Comparison of ENCODE assay signal across 10 cellular contexts in genomic region chr5:124742521-124742920, GRCh38. TPM values are rescaled to one million over a fixed set of nuclear protein-coding genes. Genes with fewer than 3 reads are reported as not detected.
A peak's percentile ranks its signal among the peaks of the same experiment; 100 is the strongest.
DNase-seq lines count a peak whose midpoint lies in the region; TF ChIP-seq lines count a peak whose summit lies in the region.
"Had no signal": no experiment of that assay in that cellular context is flagged by ENCODE, and none has a peak within 500 bp of the region (broad histone marks: within the 10 kb centered on the region; RNA-seq: fewer than 3 reads in every experiment).

No MANE protein-coding gene starts in this region.

- H3K27ac ChIP-seq in BLaER1 (peak overlapping the region; percentile 95), SJSA1 (peak overlapping the region; percentile 73), parathyroid adenoma (peak overlapping the region; percentile 27)

- peak overlapping the region; percentile 95 for H3K9ac ChIP-seq in BLaER1
- H3K9ac ChIP-seq in parathyroid adenoma, result no peak overlapping the region

- H3K9me3 ChIP-seq in BLaER1 (no peaks in the 10 kb centered on the region), SJSA1 (replicated peaks) (peaks cover 4% of the 10 kb centered on the region; the same call in 1 of the 2 replicates), parathyroid adenoma (ENCODE audit: control insufficient read depth, low read length) (no peaks in the 10 kb centered on the region)

- peaks cover 9% of the 10 kb centered on the region for H3K79me2 ChIP-seq in parathyroid adenoma

- peak overlapping the region; percentile 91 for H3K4me3 ChIP-seq in BLaER1
- H3K4me3 ChIP-seq in SJSA1, result peak overlapping the region; percentile 41
- H3K4me3 ChIP-seq in fibroblast of mammary gland (ENCODE audit: control insufficient read depth, low read depth, low read length), result peak overlapping the region; percentile 63
- peak overlapping the region; percentile 40 for H3K4me3 ChIP-seq in parathyroid adenoma (ENCODE audit: low read depth, low read length)

- no peak overlapping the region for H2AFZ ChIP-seq in parathyroid adenoma

- DNase-seq in SJSA1 (ENCODE audit: low read depth in 1 of 2, low spot score in 2 of 2), result no peak
- DNase-seq in fibroblast of mammary gland (ENCODE audit: low read depth), result no peak
- no peak for DNase-seq in activated T-cell treated with anti-CD3 and anti-CD28 coated beads, Interleukin-2, amount 50 U/mL, for 1 hour
- DNase-seq in inferior parietal cortex (ENCODE audit: extremely low spot score), result no peak
- no peak for DNase-seq in T-helper 1 cell
- DNase-seq in NCI-H146 (lab: John Stamatoyannopoulos, UW), result no peak
- DNase-seq: SIG-M5; stimulated activated CD4-positive, alpha-beta T cell treated with anti-CD3 and anti-CD28 coated beads, Interleukin-4, amount 100 ng/mL, for 24 hours had no signal

- H3K4me2 ChIP-seq in BLaER1, result peak overlapping the region; percentile 90
- no peak overlapping the region for H3K4me2 ChIP-seq in parathyroid adenoma (ENCODE audit: low read length)

- TF ChIP-seq CTCF in fibroblast of mammary gland (conservative IDR thresholded peaks at IDR 0.05; ENCODE audit: control insufficient read depth, insufficient read depth, low read depth, low read length) (no peak), parathyroid adenoma (IDR thresholded peaks at IDR 0.05) (no peak)

- H3K27me3 ChIP-seq in BLaER1 (no peaks in the 10 kb centered on the region), SJSA1 (replicated peaks) (no peaks in the 10 kb centered on the region), parathyroid adenoma (ENCODE audit: control insufficient read depth, insufficient read depth, low read length) (no peaks in the 10 kb centered on the region)

- H4K20me1 ChIP-seq in BLaER1, result peaks cover 71% of the 10 kb centered on the region

- H3K36me3 ChIP-seq in BLaER1 (peaks cover 51% of the 10 kb centered on the region), SJSA1 (no peaks in the 10 kb centered on the region), parathyroid adenoma (ENCODE audit: control insufficient read depth, insufficient read depth, low read length) (no peaks in the 10 kb centered on the region)

- H3K4me1 ChIP-seq in BLaER1, result peaks cover 31% of the 10 kb centered on the region
- H3K4me1 ChIP-seq in SJSA1 (replicated peaks), result peaks cover 48% of the 10 kb centered on the region
- H3K4me1 ChIP-seq in parathyroid adenoma, result peaks cover 14% of the 10 kb centered on the region

RNA-seq across cellular contexts. Expression of gene ZNF608, which starts 3.9 kb away (rescaled TPM):
- 13.1 and 17.2 TPM in 2 replicates for total RNA-seq in SJSA1 (2014; rRNA removed; shearing (Covaris generic))

Comparison
In these comparisons a context has a peak if more than half of its experiments do, and no peak if none do; other contexts are left out.
1. H3K27ac ChIP-seq: peak in every context shown above with its lines; median percentile 95 in BLaER1; 73 in SJSA1; 27 in parathyroid adenoma.
2. H3K4me3 ChIP-seq: peak in every context shown above with its lines; median percentile 91 in BLaER1; 63 in fibroblast of mammary gland; 41 in SJSA1; 40 in parathyroid adenoma.